1 cellular context compared by ENCODE assay signal in genomic region chr4:153038493-153039311, GRCh38.
TF ChIP-seq lines count a peak whose summit lies in the region.

No MANE protein-coding gene starts in this region.

TF ChIP-seq in HepG2, 621 proteins besides CTCF, POLR2A, EP300 and RAD21 (continued from another document):
- TF ChIP-seq NR0B2 (CRISPR knock-in tag; IDR thresholded peaks at IDR 0.05) = no peak
- no peak for TF ChIP-seq ZBTB1 (CRISPR knock-in tag; IDR thresholded peaks at IDR 0.05; ENCODE audit: borderline replicate concordance)
- TF ChIP-seq ZBTB3 (CRISPR knock-in tag; IDR thresholded peaks at IDR 0.05; ENCODE audit: borderline replicate concordance, low read depth) = peak; percentile 94
- TF ChIP-seq NFKBIZ (CRISPR knock-in tag; IDR thresholded peaks at IDR 0.05) = no peak
- TF ChIP-seq ZNF768 (CRISPR knock-in tag; IDR thresholded peaks at IDR 0.05) = peak; percentile 76; the same call in 1 of the 2 replicates
